8 cellular contexts compared by ENCODE assay signal in genomic region chr17:31558748-31559646, GRCh38.
DNase-seq lines count a peak whose midpoint lies in the region; ATAC-seq and TF ChIP-seq lines count a peak whose summit lies in the region.

No MANE protein-coding gene starts in this region.

- H3K4me1 ChIP-seq in H9 (ENCODE audit: insufficient read depth, low read length): peaks cover 9% of the 10 kb centered on the region; the same call in 1 of the 2 replicates

- H3K14ac ChIP-seq in H9 (ENCODE audit: insufficient read depth, low read length): no peak overlapping the region

- H2BK20ac ChIP-seq in H9 (ENCODE audit: low read depth, low read length, poor library complexity, severe bottlenecking): no peak overlapping the region

- H4K8ac ChIP-seq in H9 (replicated peaks; ENCODE audit: insufficient read length, low read depth, low read length): no peak overlapping the region

- no peak overlapping the region for H3T11ph ChIP-seq in H9 (ENCODE audit: low read length)

- peak overlapping the region; percentile 49 for H3K4me2 ChIP-seq in H9 (ENCODE audit: insufficient read depth, insufficient read length, low read length)

- H2AK5ac ChIP-seq in H9 (ENCODE audit: insufficient read length, low read length): no peak overlapping the region

- H3K56ac ChIP-seq in H9 (ENCODE audit: insufficient read length, low read depth, low read length): no peak overlapping the region

- H4K20me1 ChIP-seq in H9 (ENCODE audit: control insufficient read depth, insufficient read depth, insufficient read length): no peaks in the 10 kb centered on the region

- H3K27me3 ChIP-seq in H9 (ENCODE audit: insufficient read depth, low read length): peaks cover 4% of the 10 kb centered on the region; the same call in 1 of the 2 replicates

- H3K4me1 Mint-ChIP-seq in H9 (peaks cover 40 to 43% of the 10 kb centered on the region in 2 experiments), chondrocyte (ENCODE audit: low read depth) (peaks cover 36% of the 10 kb centered on the region)

- no peak overlapping the region for H2BK15ac ChIP-seq in H9 (ENCODE audit: low read depth, low read length)

- H4K5ac ChIP-seq in H9 (ENCODE audit: insufficient read length, low read depth, low read length): no peak overlapping the region

- H3K27ac Mint-ChIP-seq in H9: no peak overlapping the region
- peak overlapping the region; percentile 49 for H3K27ac Mint-ChIP-seq in chondrocyte (ENCODE audit: unreplicated experiment)

- H3K79me2 ChIP-seq in H9 (ENCODE audit: insufficient read depth, low read length): no peaks in the 10 kb centered on the region

- H3K18ac ChIP-seq in H9 (ENCODE audit: insufficient read length, low read depth, low read length): no peak overlapping the region

- no peak overlapping the region for H4K91ac ChIP-seq in H9 (ENCODE audit: insufficient read length, low read depth, low read length)

- no peak overlapping the region for H2AFZ ChIP-seq in H9 (ENCODE audit: low read length)

- H3K79me1 ChIP-seq in H9 (ENCODE audit: insufficient read depth, low read depth, low read length, poor library complexity, severe bottlenecking): no peaks in the 10 kb centered on the region

- ATAC-seq in GM21576 (IDR thresholded peaks at IDR 0.05; ENCODE audit: unreplicated experiment): no peak

- H3K23me2 ChIP-seq in H9 (ENCODE audit: insufficient read length, low read depth, low read length, poor library complexity, severe bottlenecking): peaks cover 3% of the 10 kb centered on the region

- no peak overlapping the region for H3K23ac ChIP-seq in H9 (ENCODE audit: insufficient read length, low read depth, low read length)

- H3K27me3 Mint-ChIP-seq in H9 (ENCODE audit: low read depth): peaks cover 77% of the 10 kb centered on the region
- H3K27me3 Mint-ChIP-seq in chondrocyte (ENCODE audit: low read depth): no peaks in the 10 kb centered on the region

- WGBS in H9 (ENCODE audit: extremely low coverage, insufficient read length, low lambda C conversion rate): no CpG with 5 or more reads among the region's 120 CpGs

- H3K9me3 ChIP-seq in H9 (ENCODE audit: control insufficient read depth, low read depth, low read length): no peaks in the 10 kb centered on the region

- H2BK120ac ChIP-seq in H9 (ENCODE audit: low read depth, low read length, poor library complexity, severe bottlenecking): no peak overlapping the region

- H3K4ac ChIP-seq in H9 (ENCODE audit: low read depth, low read length): no peak overlapping the region

- no peak overlapping the region for H3K27ac ChIP-seq in H9 (ENCODE audit: insufficient read length, low read depth, low read length)

- no peak overlapping the region for H3K9ac ChIP-seq in H9 (ENCODE audit: extremely low read depth, insufficient read length, low read length)

- H3K9me3 Mint-ChIP-seq in H9 (no peaks in the 10 kb centered on the region; a peak in 1 of 5 replicates), chondrocyte (ENCODE audit: low read depth) (no peaks in the 10 kb centered on the region)

- peak; percentile 82 for TF ChIP-seq CTCF in H9 (conservative IDR thresholded peaks at IDR 0.05)
- TF ChIP-seq CTCF in chondrocyte (IDR thresholded peaks at IDR 0.05): peak; percentile 96

- no peaks in the 10 kb centered on the region for H3K36me3 Mint-ChIP-seq in H9 (ENCODE audit: insufficient read depth in 1 of 3, low read depth in 3 of 3)
- no peaks in the 10 kb centered on the region for H3K36me3 Mint-ChIP-seq in chondrocyte (ENCODE audit: low read depth)

- DNase-seq in DMS 273 treated with DMSO at 0.1 percent for 48 hours (lab: John Stamatoyannopoulos, UW) (peak; percentile 23), H9 (peak; percentile 88), NCI-H2171 treated with DMSO at 0.1 percent for 48 hours (lab: John Stamatoyannopoulos, UW) (peak; percentile 63), chondrocyte (ENCODE audit: low spot score) (no peak), kidney glomerular epithelial cell (lab: John Stamatoyannopoulos, UW) (peak; percentile 69)
- DNase-seq in activated CD4-positive, alpha-beta T cell treated with anti-CD3 and anti-CD28 coated beads for 24 hours (ENCODE audit: low read depth in 2 of 2): peak; percentile 27 to 47
- DNase-seq in stimulated activated CD4-positive, alpha-beta T cell treated with anti-CD3 and anti-CD28 coated beads, Interleukin-15, amount 100 ng/mL, for 1 hour (ENCODE audit: low read depth in 1 of 2, low spot score in 1 of 2): peak; percentile 28 to 52

- no peak overlapping the region for H2BK5ac ChIP-seq in H9 (ENCODE audit: insufficient read length, low read length)

- H2BK12ac ChIP-seq in H9 (ENCODE audit: insufficient read length, low read depth, low read length): no peak overlapping the region

- H3K4me3 Mint-ChIP-seq in H9 (peak overlapping the region; percentile 51 to 75), chondrocyte (ENCODE audit: unreplicated experiment) (peak overlapping the region; percentile 79)
